Comparison of ENCODE assay signal across 1 cellular context in the genomic region with DNA sequence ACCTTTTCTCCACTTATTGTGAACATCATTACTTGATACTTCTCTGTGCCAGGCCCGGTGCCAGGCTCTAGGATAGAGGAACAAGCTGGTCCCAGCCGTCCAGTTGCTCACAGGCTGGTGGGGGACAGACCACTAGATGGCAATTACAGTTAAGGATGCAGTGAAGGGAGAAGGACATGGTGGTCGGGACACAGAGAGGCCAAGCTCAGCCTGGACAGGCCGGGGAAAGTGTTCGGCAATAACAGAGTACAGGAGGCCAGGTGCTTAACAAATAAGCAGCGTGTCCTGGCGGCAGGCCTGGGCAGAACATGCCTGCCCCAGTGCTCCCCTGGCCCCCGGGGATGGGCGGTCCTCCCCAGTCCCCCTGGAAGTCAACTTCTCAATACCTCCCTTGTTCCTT.
TF ChIP-seq lines count a peak whose summit lies in the region.

No MANE protein-coding gene starts in this region.

TF ChIP-seq in HepG2, 621 proteins besides CTCF, POLR2A, EP300 and RAD21:
- TF ChIP-seq ZNF180 (CRISPR knock-in tag; IDR thresholded peaks at IDR 0.05; ENCODE audit: borderline replicate concordance, low read depth), result no peak
- 0 out of 2 replicates have a peak, but pooled peaks have one; percentile 47 for TF ChIP-seq ZNF263 (CRISPR knock-in tag; IDR thresholded peaks at IDR 0.05)
- no peak for TF ChIP-seq ELF4 (CRISPR knock-in tag; IDR thresholded peaks at IDR 0.05; ENCODE audit: borderline replicate concordance)
- TF ChIP-seq ZNF460 (CRISPR knock-in tag; IDR thresholded peaks at IDR 0.05; ENCODE audit: borderline replicate concordance), result no peak
- TF ChIP-seq ZKSCAN1 (IDR thresholded peaks at IDR 0.05; ENCODE audit: low read length), result no peak
- TF ChIP-seq, protein P1, sequence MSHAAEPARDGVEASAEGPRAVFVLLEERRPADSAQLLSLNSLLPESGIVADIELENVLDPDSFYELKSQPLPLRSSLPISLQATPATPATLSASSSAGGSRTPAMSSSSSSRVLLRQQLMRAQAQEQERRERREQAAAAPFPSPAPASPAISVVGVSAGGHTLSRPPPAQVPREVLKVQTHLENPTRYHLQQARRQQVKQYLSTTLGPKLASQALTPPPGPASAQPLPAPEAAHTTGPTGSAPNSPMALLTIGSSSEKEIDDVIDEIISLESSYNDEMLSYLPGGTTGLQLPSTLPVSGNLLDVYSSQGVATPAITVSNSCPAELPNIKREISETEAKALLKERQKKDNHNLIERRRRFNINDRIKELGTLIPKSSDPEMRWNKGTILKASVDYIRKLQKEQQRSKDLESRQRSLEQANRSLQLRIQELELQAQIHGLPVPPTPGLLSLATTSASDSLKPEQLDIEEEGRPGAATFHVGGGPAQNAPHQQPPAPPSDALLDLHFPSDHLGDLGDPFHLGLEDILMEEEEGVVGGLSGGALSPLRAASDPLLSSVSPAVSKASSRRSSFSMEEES (CRISPR knock-in tag; IDR thresholded peaks at IDR 0.05), result no peak
